In the genomic region with DNA sequence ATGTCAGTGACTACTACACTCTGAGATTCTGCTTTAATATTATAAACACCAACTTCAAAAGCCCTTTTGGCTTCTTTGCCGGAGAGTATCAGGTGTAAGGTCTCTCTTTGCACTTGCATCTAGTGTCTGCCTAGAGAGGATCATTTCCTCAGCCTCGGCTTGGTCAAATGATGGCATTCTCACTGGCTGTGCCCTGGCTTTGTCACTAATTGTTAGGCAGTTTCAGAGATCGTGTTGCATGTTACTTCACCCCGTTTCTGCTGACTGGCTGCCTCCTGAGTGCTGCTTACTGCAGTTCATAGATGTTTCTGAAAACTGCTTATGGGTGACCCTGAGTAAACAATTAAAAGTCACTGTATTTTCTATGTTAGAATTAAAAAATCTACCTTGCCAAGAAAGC, we compare ENCODE assay signal across 10 cellular contexts.
A peak's percentile ranks its signal among the peaks of the same experiment; 100 is the strongest.
DNase-seq lines count a peak whose midpoint lies in the region; ATAC-seq and TF ChIP-seq lines count a peak whose summit lies in the region.
"Had no signal": no experiment of that assay in that cellular context is flagged by ENCODE, and none has a peak within 500 bp of the region (broad histone marks: within the 10 kb centered on the region; RNA-seq: fewer than 3 reads in every experiment).

No MANE protein-coding gene starts in this region.

- peak; percentile 14 for DNase-seq in HEK293T (ENCODE audit: extremely low spot score)
- peak; percentile 39 for DNase-seq in iPS-NIHi11 (ENCODE audit: low spot score)
- peak in 33 of 49 donors; percentile 9 to 74 (median 38) for DNase-seq in substantia nigra (lab: John Stamatoyannopoulos, UW)
- DNase-seq in T-helper 2 cell, result no peak
- DNase-seq: activated naive CD4-positive, alpha-beta T cell treated with anti-CD3 and anti-CD28 coated beads for 36 hours; effector memory CD8-positive, alpha-beta T cell; NCI-H1694 treated with DMSO at 0.1 percent for 48 hours had no signal

- H3K27ac ChIP-seq in angular gyrus (ENCODE audit: low read depth, low read length) (peak overlapping the region; percentile 4), substantia nigra (ENCODE audit: low read depth, low read length, poor library complexity, severe bottlenecking) (peak overlapping the region; percentile 56)

- ATAC-seq in HG03159 (IDR thresholded peaks at IDR 0.05; ENCODE audit: unreplicated experiment), result no peak
- ATAC-seq in GM19467 (IDR thresholded peaks at IDR 0.05; ENCODE audit: unreplicated experiment), result no peak
- ATAC-seq: effector memory CD8-positive, alpha-beta T cell had no signal

- CTCF ChIA-PET in HEK293T (lab: Yijun Ruan, JAX), result no interaction called here

- POLR2A ChIA-PET in HEK293T (lab: Yijun Ruan, JAX), result interaction anchor here (1.2 to 2.0 kb wide), 2 partner anchors 9 to 35 kb away, joined by 5 read pairs; no protein-coding TSS in a partner anchor

TF ChIP-seq in HEK293T, 16 proteins besides CTCF, POLR2A, EP300 and RAD21:
- TF ChIP-seq L3MBTL2 (conservative IDR thresholded peaks at IDR 0.05) (no peak), SP1 (IDR thresholded peaks at IDR 0.05) (no peak), TARDBP (IDR thresholded peaks at IDR 0.05) (no peak), ZNF384 (IDR thresholded peaks at IDR 0.05) (no peak), NFRKB (IDR thresholded peaks at IDR 0.05) (no peak), BHLHE40 (IDR thresholded peaks at IDR 0.05; ENCODE audit: borderline replicate concordance) (no peak), HDGF (IDR thresholded peaks at IDR 0.05; ENCODE audit: borderline replicate concordance) (no peak), FOXM1 (IDR thresholded peaks at IDR 0.05; ENCODE audit: borderline replicate concordance) (no peak), FOXK2 (IDR thresholded peaks at IDR 0.05) (no peak), FOXA1 (IDR thresholded peaks at IDR 0.05) (no peak), LEF1 (IDR thresholded peaks at IDR 0.05; ENCODE audit: borderline replicate concordance) (no peak), CTBP1 (IDR thresholded peaks at IDR 0.05; ENCODE audit: borderline replicate concordance) (no peak), ELF4 (IDR thresholded peaks at IDR 0.05) (no peak), SUZ12 (IDR thresholded peaks at IDR 0.05) (no peak), ARNT (IDR thresholded peaks at IDR 0.05) (no peak)
- TF ChIP-seq, protein P1, sequence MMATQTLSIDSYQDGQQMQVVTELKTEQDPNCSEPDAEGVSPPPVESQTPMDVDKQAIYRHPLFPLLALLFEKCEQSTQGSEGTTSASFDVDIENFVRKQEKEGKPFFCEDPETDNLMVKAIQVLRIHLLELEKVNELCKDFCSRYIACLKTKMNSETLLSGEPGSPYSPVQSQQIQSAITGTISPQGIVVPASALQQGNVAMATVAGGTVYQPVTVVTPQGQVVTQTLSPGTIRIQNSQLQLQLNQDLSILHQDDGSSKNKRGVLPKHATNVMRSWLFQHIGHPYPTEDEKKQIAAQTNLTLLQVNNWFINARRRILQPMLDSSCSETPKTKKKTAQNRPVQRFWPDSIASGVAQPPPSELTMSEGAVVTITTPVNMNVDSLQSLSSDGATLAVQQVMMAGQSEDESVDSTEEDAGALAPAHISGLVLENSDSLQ (IDR thresholded peaks at IDR 0.05), result no peak

Comparison
In these comparisons a context has a peak if more than half of its experiments do, and no peak if none do; other contexts are left out.
1. DNase-seq: peak in HEK293T (single experiment), iPS-NIHi11 (single experiment) and substantia nigra (33 of 49); none in T-helper 2 cell (0 of 5).